In genomic region chr1:16617101-16617727, GRCh38 we compare ENCODE assay signal across 1 cellular context.
TF ChIP-seq lines count a peak whose summit lies in the region.

No MANE protein-coding gene starts in this region.

TF ChIP-seq in IMR-90, 13 proteins besides CTCF, POLR2A, EP300 and RAD21 (continued from another document):
- no peak for TF ChIP-seq MAZ (IDR thresholded peaks at IDR 0.05; ENCODE audit: borderline replicate concordance, low read depth, low read length)
- no peak for TF ChIP-seq NFE2L2 (IDR thresholded peaks at IDR 0.05; ENCODE audit: low read depth, low read length)
- no peak for TF ChIP-seq USF2 (IDR thresholded peaks at IDR 0.05; ENCODE audit: low read depth, low read length)
- TF ChIP-seq RFX5 (IDR thresholded peaks at IDR 0.05; ENCODE audit: low read depth, low read length): no peak
- no peak for TF ChIP-seq CHD1 (IDR thresholded peaks at IDR 0.05; ENCODE audit: low read depth, low read length)
- no peak for TF ChIP-seq CEBPB (IDR thresholded peaks at IDR 0.05; ENCODE audit: low read depth, low read length)
- TF ChIP-seq MXI1 (IDR thresholded peaks at IDR 0.05; ENCODE audit: borderline replicate concordance, low read depth, low read length): no peak
- no peak for TF ChIP-seq SMC3 (IDR thresholded peaks at IDR 0.05; ENCODE audit: low read depth, low read length)
- no peak for TF ChIP-seq MAFK (IDR thresholded peaks at IDR 0.05; ENCODE audit: low read depth, low read length)
- no peak for TF ChIP-seq RCOR1 (IDR thresholded peaks at IDR 0.05; ENCODE audit: insufficient replicate concordance, low read length)
